10 cellular contexts compared by ENCODE assay signal in the genomic region with DNA sequence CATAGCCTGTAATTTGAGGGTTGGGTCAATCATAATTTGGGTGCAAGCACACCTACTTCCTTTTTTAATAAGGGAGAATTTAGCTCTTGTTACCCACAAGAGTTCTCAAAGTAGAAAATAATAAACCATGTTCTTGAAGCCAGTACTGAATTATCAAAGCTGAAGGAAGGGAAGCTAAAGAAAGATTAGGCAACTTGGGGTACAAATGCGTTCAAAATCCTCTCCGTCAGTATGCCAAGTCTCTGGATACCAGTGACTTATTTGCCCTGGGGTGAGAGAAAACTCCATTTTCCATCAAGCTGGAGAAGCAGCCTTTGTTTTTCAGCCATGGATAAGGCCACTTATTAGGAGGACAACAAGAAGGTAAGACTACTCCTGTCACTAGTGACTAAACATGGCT. TPM values are rescaled to one million over a fixed set of nuclear protein-coding genes. Genes with fewer than 3 reads are reported as not detected.
A peak's percentile ranks its signal among the peaks of the same experiment; 100 is the strongest.
DNase-seq lines count a peak whose midpoint lies in the region; ATAC-seq and TF ChIP-seq lines count a peak whose summit lies in the region.
"Had no signal": no experiment of that assay in that cellular context is flagged by ENCODE, and none has a peak within 500 bp of the region (broad histone marks: within the 10 kb centered on the region; RNA-seq: fewer than 3 reads in every experiment).

No MANE protein-coding gene starts in this region.

- CTCF ChIA-PET in activated CD4-positive, alpha-beta T cell treated with anti-CD3 and anti-CD28 coated beads for 36 hours (lab: Charles Lee), result interaction anchor here (0.5 to 3.2 kb wide), 16 partner anchors 10 to 665 kb away, joined by 3 to 28 read pairs (median 6); a partner anchor contains a TSS
- CTCF ChIA-PET in activated B cell treated with CpG ODN at 0.5 μM for 24 hours (lab: Charles Lee), result interaction anchor here (2.1 to 2.6 kb wide), 2 partner anchors 163 to 199 kb away, joined by 5 to 10 read pairs; a partner anchor contains a TSS

- no peak overlapping the region for H3K4me3 ChIP-seq in fibroblast of lung (replicated peaks in 1 of 4; ENCODE audit: control extremely low read depth in 1 of 4, insufficient read depth in 1 of 4, low read depth in 3 of 4, low read length in 4 of 4)
- H3K4me3 ChIP-seq: lung, thoracic aorta had no signal

- peaks cover 13% of the 10 kb centered on the region for H3K4me1 ChIP-seq in fibroblast of lung (ENCODE audit: control insufficient read depth, extremely low read depth, insufficient read depth, low read length)

- H3K36me3 Mint-ChIP-seq in activated CD4-positive, alpha-beta T cell treated with anti-CD3 and anti-CD28 coated beads for 36 hours (ENCODE audit: low read depth), result peaks cover 79% of the 10 kb centered on the region
- H3K36me3 Mint-ChIP-seq in activated B cell treated with CpG ODN at 0.5 μM for 24 hours (ENCODE audit: low read depth), result peaks cover 70% of the 10 kb centered on the region
- H3K36me3 Mint-ChIP-seq in stimulated activated naive B cell treated with anti-CD40 and anti-IgM and Interleukin-4, amounts not matched to agents 10 μg/mL and 1 μg/mL and 100 μg/mL, for 72 hours, result peaks cover 50 to 81% of the 10 kb centered on the region in 2 donors

- DNase-seq in activated CD4-positive, alpha-beta T cell treated with anti-CD3 and anti-CD28 coated beads for 36 hours, result no peak
- no peak for DNase-seq in activated CD4-positive, alpha-beta T cell treated with anti-CD3 and anti-CD28 coated beads, Interleukin-2, amount 50 U/mL, for 48 hours
- DNase-seq in activated B cell treated with CpG ODN at 0.5 μM for 24 hours (no peak), fibroblast of lung (ENCODE audit: low read depth in 2 of 2) (no peak), globus pallidus (ENCODE audit: low spot score) (no peak)
- DNase-seq in stimulated activated naive B cell treated with anti-CD40 and anti-IgM and Interleukin-4, amounts not matched to agents 10 μg/mL and 1 μg/mL and 100 μg/mL, for 72 hours, result no peak

- no peaks in the 10 kb centered on the region for H3K9me3 ChIP-seq in fibroblast of lung (ENCODE audit: control insufficient read depth, insufficient read depth, low read depth, low read length)
- H3K9me3 ChIP-seq: thoracic aorta had no signal

- no peak for ATAC-seq in activated CD4-positive, alpha-beta T cell treated with anti-CD3 and anti-CD28 coated beads for 36 hours
- no peak for ATAC-seq in activated B cell treated with CpG ODN at 0.5 μM for 24 hours (ENCODE audit: low read depth)
- no peak for ATAC-seq in stimulated activated naive B cell treated with anti-CD40 and anti-IgM and Interleukin-4, amounts not matched to agents 10 μg/mL and 1 μg/mL and 100 μg/mL, for 72 hours (replicated peaks)
- ATAC-seq in HG02938 (IDR thresholded peaks at IDR 0.05; ENCODE audit: unreplicated experiment), result no peak
- ATAC-seq in HG03439 (IDR thresholded peaks at IDR 0.05; ENCODE audit: unreplicated experiment), result no peak

- H3K27me3 ChIP-seq in fibroblast of lung (ENCODE audit: control insufficient read depth, insufficient read depth, low read length), result no peaks in the 10 kb centered on the region

- POLR2A ChIA-PET in activated CD4-positive, alpha-beta T cell treated with anti-CD3 and anti-CD28 coated beads for 36 hours (lab: Charles Lee), result interaction anchor here (0.5 to 2.3 kb wide), 4 partner anchors 18 to 204 kb away, joined by 3 to 11 read pairs (median 4); a partner anchor contains a TSS
- POLR2A ChIA-PET in activated B cell treated with CpG ODN at 0.5 μM for 24 hours (lab: Charles Lee), result interaction anchor here (0.5 to 2.3 kb wide), 7 partner anchors 12 to 200 kb away, joined by 3 to 13 read pairs (median 3); a partner anchor contains a TSS

- peak overlapping the region; percentile 88 for H3K27ac Mint-ChIP-seq in activated CD4-positive, alpha-beta T cell treated with anti-CD3 and anti-CD28 coated beads for 36 hours
- H3K27ac Mint-ChIP-seq in activated B cell treated with CpG ODN at 0.5 μM for 24 hours, result peak overlapping the region; percentile 65
- H3K27ac Mint-ChIP-seq in stimulated activated naive B cell treated with anti-CD40 and anti-IgM and Interleukin-4, amounts not matched to agents 10 μg/mL and 1 μg/mL and 100 μg/mL, for 72 hours, result peak overlapping the region; percentile 79

- H3K9ac ChIP-seq in fibroblast of lung (ENCODE audit: insufficient read depth, low read length), result no peak overlapping the region

- peak overlapping the region; percentile 36 for H3K4me3 Mint-ChIP-seq in activated CD4-positive, alpha-beta T cell treated with anti-CD3 and anti-CD28 coated beads for 36 hours
- peak overlapping the region; percentile 13 for H3K4me3 Mint-ChIP-seq in activated B cell treated with CpG ODN at 0.5 μM for 24 hours
- no peak overlapping the region for H3K4me3 Mint-ChIP-seq in stimulated activated naive B cell treated with anti-CD40 and anti-IgM and Interleukin-4, amounts not matched to agents 10 μg/mL and 1 μg/mL and 100 μg/mL, for 72 hours

- H4K20me1 ChIP-seq in fibroblast of lung (ENCODE audit: control insufficient read depth, extremely low read depth, insufficient read depth, low read length), result peaks cover 3% of the 10 kb centered on the region

- TF ChIP-seq CTCF in activated B cell treated with CpG ODN at 0.5 μM for 24 hours (IDR thresholded peaks at IDR 0.05), result no peak
- no peak for TF ChIP-seq CTCF in fibroblast of lung (conservative IDR thresholded peaks at IDR 0.05 in 1 of 2, IDR thresholded peaks at IDR 0.05 in 1 of 2; ENCODE audit: low read depth in 1 of 2, low read length in 2 of 2)

- H3K9me3 Mint-ChIP-seq in activated CD4-positive, alpha-beta T cell treated with anti-CD3 and anti-CD28 coated beads for 36 hours (ENCODE audit: low read depth), result peaks cover 13% of the 10 kb centered on the region
- H3K9me3 Mint-ChIP-seq in activated B cell treated with CpG ODN at 0.5 μM for 24 hours, result no peaks in the 10 kb centered on the region
- H3K9me3 Mint-ChIP-seq in stimulated activated naive B cell treated with anti-CD40 and anti-IgM and Interleukin-4, amounts not matched to agents 10 μg/mL and 1 μg/mL and 100 μg/mL, for 72 hours, result peaks cover 0 to 2% of the 10 kb centered on the region in 2 donors

- H3K36me3 ChIP-seq in fibroblast of lung (ENCODE audit: control insufficient read depth, insufficient read depth, low read length), result peaks cover 5% of the 10 kb centered on the region

- no peak overlapping the region for H3K4me2 ChIP-seq in fibroblast of lung (ENCODE audit: extremely low read depth, insufficient read depth, low read length)

- intact Hi-C loops in activated CD4-positive, alpha-beta T cell treated with anti-CD3 and anti-CD28 coated beads for 36 hours (cut with DNase I, micrococcal nuclease), result loop anchor here (1.0 to 2.0 kb wide), 7 partner anchors 10 to 114 kb away; no protein-coding TSS in a partner anchor
- intact Hi-C loops in activated B cell treated with CpG ODN at 0.5 μM for 24 hours (cut with micrococcal nuclease), result loop anchor here (2.0 kb wide), 1 partner anchor 22 kb away; no protein-coding TSS in a partner anchor

- no peaks in the 10 kb centered on the region for H3K27me3 Mint-ChIP-seq in activated CD4-positive, alpha-beta T cell treated with anti-CD3 and anti-CD28 coated beads for 36 hours
- no peaks in the 10 kb centered on the region for H3K27me3 Mint-ChIP-seq in activated B cell treated with CpG ODN at 0.5 μM for 24 hours
- no peaks in the 10 kb centered on the region for H3K27me3 Mint-ChIP-seq in stimulated activated naive B cell treated with anti-CD40 and anti-IgM and Interleukin-4, amounts not matched to agents 10 μg/mL and 1 μg/mL and 100 μg/mL, for 72 hours

- H3K79me2 ChIP-seq in fibroblast of lung (ENCODE audit: control insufficient read depth, insufficient read depth, low read length), result peaks cover 42% of the 10 kb centered on the region

- peaks cover 59% of the 10 kb centered on the region for H3K4me1 Mint-ChIP-seq in activated CD4-positive, alpha-beta T cell treated with anti-CD3 and anti-CD28 coated beads for 36 hours
- peaks cover 50% of the 10 kb centered on the region for H3K4me1 Mint-ChIP-seq in activated B cell treated with CpG ODN at 0.5 μM for 24 hours
- H3K4me1 Mint-ChIP-seq in stimulated activated naive B cell treated with anti-CD40 and anti-IgM and Interleukin-4, amounts not matched to agents 10 μg/mL and 1 μg/mL and 100 μg/mL, for 72 hours, result peaks cover 38 to 46% of the 10 kb centered on the region in 2 donors

- H2AFZ ChIP-seq in fibroblast of lung (ENCODE audit: low read length), result no peak overlapping the region

- peak overlapping the region; percentile 28 for H3K27ac ChIP-seq in fibroblast of lung (ENCODE audit: insufficient read depth, low read length)

RNA-seq across cellular contexts. Expression of a gene that starts 23.5 kb away (rescaled TPM):
- total RNA-seq in activated CD4-positive, alpha-beta T cell treated with anti-CD3 and anti-CD28 coated beads for 36 hours, result 10 to 100 TPM; 23.3 to 29.5 TPM
- total RNA-seq in activated B cell treated with CpG ODN at 0.5 μM for 24 hours, result 32.0 and 39.6 TPM in 2 replicates
- total RNA-seq in fibroblast of lung, result 6.9 and 7.8 TPM in 2 replicates
- polyA plus RNA-seq in fibroblast of lung, result 2.6 and 4.6 TPM in 2 replicates
- 1.1 and 2.9 TPM in 2 replicates for polyA plus RNA-seq in fibroblast of lung (2012)
- polyA minus RNA-seq in fibroblast of lung (ENCODE audit: low replicate concordance), result 1.6 and 2.1 TPM in 2 replicates

RNA-seq across cellular contexts. Expression of a gene that starts 25.0 kb away (rescaled TPM):
- 10 to 100 TPM; 48.6 to 52.3 TPM for total RNA-seq in activated CD4-positive, alpha-beta T cell treated with anti-CD3 and anti-CD28 coated beads for 36 hours
- total RNA-seq in activated B cell treated with CpG ODN at 0.5 μM for 24 hours, result 89.2 and 96.5 TPM in 2 replicates
- total RNA-seq in fibroblast of lung, result 9.0 and 14.2 TPM in 2 replicates
- polyA plus RNA-seq in fibroblast of lung, result 10.1 and 11.9 TPM in 2 replicates
- polyA plus RNA-seq in fibroblast of lung (2012), result 13.9 and 15.3 TPM in 2 replicates
- polyA minus RNA-seq in fibroblast of lung (ENCODE audit: low replicate concordance), result 117 and 121 TPM in 2 replicates

RNA-seq across cellular contexts. Expression of a gene that starts 28.8 kb away (rescaled TPM):
- total RNA-seq in activated CD4-positive, alpha-beta T cell treated with anti-CD3 and anti-CD28 coated beads for 36 hours, result 10 to 100 TPM; 81.3 to 88.4 TPM
- total RNA-seq in activated B cell treated with CpG ODN at 0.5 μM for 24 hours (303 and 321 TPM in 2 replicates), fibroblast of lung (39.8 and 48.9 TPM in 2 replicates)
- polyA plus RNA-seq in fibroblast of lung, result 81.1 and 95.4 TPM in 2 replicates
- polyA plus RNA-seq in fibroblast of lung (2012), result 90.5 and 106 TPM in 2 replicates
- 265 and 289 TPM in 2 replicates for polyA minus RNA-seq in fibroblast of lung (ENCODE audit: low replicate concordance)

Comparison
In these comparisons a context has a peak if more than half of its experiments do, and no peak if none do; other contexts are left out.
1. H3K4me3 Mint-ChIP-seq: peak in activated CD4-positive, alpha-beta T cell treated with anti-CD3 and anti-CD28 coated beads for 36 hours (single experiment) and activated B cell treated with CpG ODN at 0.5 μM for 24 hours (single experiment); none in stimulated activated naive B cell treated with anti-CD40 and anti-IgM and Interleukin-4, amounts not matched to agents 10 μg/mL and 1 μg/mL and 100 μg/mL, for 72 hours (0 of 2).
2. Peak in every context shown above with its lines, with median percentiles within 50 percentile points of each other: H3K27ac Mint-ChIP-seq.